1 cellular context compared by ENCODE assay signal in the genomic region with DNA sequence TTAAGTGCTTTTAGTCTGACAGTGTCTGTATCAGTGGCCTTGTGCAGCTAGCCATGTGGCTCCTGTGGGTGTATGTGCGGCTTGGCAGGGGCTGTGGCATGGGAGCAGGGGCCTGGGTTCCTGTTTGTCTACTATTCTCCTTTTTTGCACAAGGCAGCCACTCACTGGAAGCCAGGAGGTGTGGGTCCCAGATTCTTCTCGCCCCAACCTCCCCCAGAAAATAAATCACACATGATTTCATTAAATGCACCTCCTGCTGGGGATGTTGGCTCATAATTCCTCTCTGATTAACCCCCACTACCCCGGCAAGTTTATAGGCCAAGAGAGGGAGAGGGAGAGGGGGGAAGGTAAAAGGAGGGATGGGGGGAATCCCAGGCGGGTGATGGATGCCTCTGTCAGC.
TF ChIP-seq lines count a peak whose summit lies in the region.

No MANE protein-coding gene starts in this region.

TF ChIP-seq in HEK293, 187 proteins besides CTCF, POLR2A, EP300 and RAD21 (continued from another document):
- TF ChIP-seq, protein P1, sequence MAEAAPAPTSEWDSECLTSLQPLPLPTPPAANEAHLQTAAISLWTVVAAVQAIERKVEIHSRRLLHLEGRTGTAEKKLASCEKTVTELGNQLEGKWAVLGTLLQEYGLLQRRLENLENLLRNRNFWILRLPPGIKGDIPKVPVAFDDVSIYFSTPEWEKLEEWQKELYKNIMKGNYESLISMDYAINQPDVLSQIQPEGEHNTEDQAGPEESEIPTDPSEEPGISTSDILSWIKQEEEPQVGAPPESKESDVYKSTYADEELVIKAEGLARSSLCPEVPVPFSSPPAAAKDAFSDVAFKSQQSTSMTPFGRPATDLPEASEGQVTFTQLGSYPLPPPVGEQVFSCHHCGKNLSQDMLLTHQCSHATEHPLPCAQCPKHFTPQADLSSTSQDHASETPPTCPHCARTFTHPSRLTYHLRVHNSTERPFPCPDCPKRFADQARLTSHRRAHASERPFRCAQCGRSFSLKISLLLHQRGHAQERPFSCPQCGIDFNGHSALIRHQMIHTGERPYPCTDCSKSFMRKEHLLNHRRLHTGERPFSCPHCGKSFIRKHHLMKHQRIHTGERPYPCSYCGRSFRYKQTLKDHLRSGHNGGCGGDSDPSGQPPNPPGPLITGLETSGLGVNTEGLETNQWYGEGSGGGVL (tag by site-specific recombination; IDR thresholded peaks at IDR 0.05) = peak; percentile 89
- TF ChIP-seq ZBTB49 (tag by site-specific recombination; IDR thresholded peaks at IDR 0.05; ENCODE audit: low read depth) = no peak
- TF ChIP-seq ZNF585B (tag by site-specific recombination; IDR thresholded peaks at IDR 0.05) = no peak
- TF ChIP-seq ZNF426 (tag by site-specific recombination; IDR thresholded peaks at IDR 0.05) = no peak
- TF ChIP-seq ZNF274 (IDR thresholded peaks at IDR 0.05; ENCODE audit: low read length) = no peak
- no peak for TF ChIP-seq ZNF274 (tag by site-specific recombination; IDR thresholded peaks at IDR 0.05; ENCODE audit: borderline replicate concordance)
- TF ChIP-seq ZNF830 (tag by site-specific recombination; IDR thresholded peaks at IDR 0.05; ENCODE audit: low read depth) = no peak
- TF ChIP-seq ZNF600 (tag by site-specific recombination; IDR thresholded peaks at IDR 0.05) = no peak
- TF ChIP-seq WT1 (tag by site-specific recombination; IDR thresholded peaks at IDR 0.05) = no peak
- TF ChIP-seq ZNF341 (tag by site-specific recombination; IDR thresholded peaks at IDR 0.05; ENCODE audit: low read depth) = no peak
- TF ChIP-seq ZNF785 (tag by site-specific recombination; IDR thresholded peaks at IDR 0.05) = no peak
- TF ChIP-seq ZNF292 (tag by site-specific recombination; IDR thresholded peaks at IDR 0.05; ENCODE audit: borderline replicate concordance, low read depth) = no peak
- TF ChIP-seq ZNF132 (tag by site-specific recombination; IDR thresholded peaks at IDR 0.05; ENCODE audit: borderline replicate concordance) = no peak
- TF ChIP-seq ZNF174 (tag by site-specific recombination; IDR thresholded peaks at IDR 0.05) = no peak
- no peak for TF ChIP-seq ZNF548 (tag by site-specific recombination; IDR thresholded peaks at IDR 0.05)
- TF ChIP-seq ZNF629 (tag by site-specific recombination; IDR thresholded peaks at IDR 0.05) = no peak
- TF ChIP-seq ZNF692 (tag by site-specific recombination; IDR thresholded peaks at IDR 0.05) = peak; percentile 54; the same call in 1 of the 2 replicates
- TF ChIP-seq ZNF311 (tag by site-specific recombination; IDR thresholded peaks at IDR 0.05; ENCODE audit: borderline replicate concordance) = no peak
- TF ChIP-seq ZNF114 (tag by site-specific recombination; IDR thresholded peaks at IDR 0.05) = no peak
- no peak for TF ChIP-seq ZNF221 (tag by site-specific recombination; IDR thresholded peaks at IDR 0.05; ENCODE audit: borderline replicate concordance)
- no peak for TF ChIP-seq ZBTB7A (tag by site-specific recombination; IDR thresholded peaks at IDR 0.05; ENCODE audit: low read depth)
